In the genomic region with DNA sequence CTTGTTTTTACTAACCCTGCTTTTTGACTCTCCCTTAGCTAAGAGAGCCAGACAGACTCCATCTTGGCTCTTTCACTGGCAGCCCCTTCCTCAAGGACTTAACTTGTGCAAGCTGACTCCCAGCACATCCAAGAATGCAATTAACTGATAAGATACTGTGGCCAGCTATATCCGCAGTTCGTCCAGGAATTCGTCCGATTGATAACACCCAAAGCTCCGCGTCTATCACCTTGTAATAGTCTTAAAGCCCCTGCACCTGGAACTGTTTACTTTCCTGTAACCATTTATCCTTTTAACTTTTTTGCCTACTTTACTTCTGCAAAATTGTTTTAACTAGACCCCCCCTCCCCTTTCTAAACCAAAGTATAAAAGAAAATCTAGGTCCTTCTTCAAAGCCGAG, we compare ENCODE assay signal across 2 cellular contexts. TPM values are rescaled to one million over a fixed set of nuclear protein-coding genes. Genes with fewer than 3 reads are reported as not detected.
"Had no signal": no experiment of that assay in that cellular context is flagged by ENCODE, and none has a peak within 500 bp of the region (broad histone marks: within the 10 kb centered on the region; RNA-seq: fewer than 3 reads in every experiment).

No MANE protein-coding gene starts in this region.

RNA-seq across cellular contexts. Expression of gene WDR72, which starts 50.8 kb away (rescaled TPM):
- total RNA-seq: GM23248, HFFc6 had no signal
- polyA plus RNA-seq: GM23248 had no signal
